In genomic region chr16:3564130-3564888, GRCh38 we compare ENCODE assay signal across 15 cellular contexts. TPM values are rescaled to one million over a fixed set of nuclear protein-coding genes. Genes with fewer than 3 reads are reported as not detected.
DNase-seq lines count a peak whose midpoint lies in the region; ATAC-seq and TF ChIP-seq lines count a peak whose summit lies in the region.
"Had no signal": no experiment of that assay in that cellular context is flagged by ENCODE, and none has a peak within 500 bp of the region (broad histone marks: within the 10 kb centered on the region; RNA-seq: fewer than 3 reads in every experiment).

No MANE protein-coding gene starts in this region.

- 0 out of 2 replicates have a peak, but pooled peaks have one; percentile 13 for TF ChIP-seq EP300 in Ishikawa (IDR thresholded peaks at IDR 0.05; ENCODE audit: borderline replicate concordance)

- H3K27ac ChIP-seq in right cardiac atrium (ENCODE audit: low read length) (no peak overlapping the region), left ventricle myocardium inferior (replicated peaks) (no peak overlapping the region), lower lobe of right lung (no peak overlapping the region), aorta (ENCODE audit: low read depth in 1 of 2, low read length in 2 of 2) (no peak overlapping the region), RWPE1 (no peak overlapping the region)
- H3K27ac ChIP-seq: BLaER1 treated with 17β-estradiol and CSF1 and Interleukin-3, amounts not matched to agents 10 nM and 100 nM had no signal

- H3K4me3 ChIP-seq in right cardiac atrium (ENCODE audit: low read length) (no peak overlapping the region), left ventricle myocardium inferior (no peak overlapping the region), lower lobe of right lung (no peak overlapping the region), aorta (ENCODE audit: low read length in 2 of 2) (no peak overlapping the region)
- H3K4me3 ChIP-seq: BLaER1 treated with 17β-estradiol and CSF1 and Interleukin-3, amounts not matched to agents 10 nM and 100 nM; GM12878; GM23338; HAP-1 had no signal

- intact Hi-C loops in right cardiac atrium (cut with DNase I) (no loop called here), left ventricle myocardium inferior (cut with micrococcal nuclease) (no loop called here), lower lobe of right lung (cut with DNase I) (no loop called here), aorta (cut with DNase I) (no loop called here)

- H3K4me1 ChIP-seq in right cardiac atrium (ENCODE audit: control insufficient read depth, insufficient read depth, low read length) (no peaks in the 10 kb centered on the region), left ventricle myocardium inferior (no peaks in the 10 kb centered on the region), lower lobe of right lung (no peaks in the 10 kb centered on the region), aorta (ENCODE audit: control insufficient read depth in 1 of 2, insufficient read depth in 2 of 2, low read length in 2 of 2) (no peaks in the 10 kb centered on the region)
- H3K4me1 ChIP-seq: HAP-1 had no signal

- H3K9me3 ChIP-seq in right cardiac atrium (ENCODE audit: control insufficient read depth, low read length) (no peaks in the 10 kb centered on the region), left ventricle myocardium inferior (replicated peaks) (no peaks in the 10 kb centered on the region), lower lobe of right lung (no peaks in the 10 kb centered on the region), aorta (ENCODE audit: control insufficient read depth, low read length) (no peaks in the 10 kb centered on the region)
- H3K9me3 ChIP-seq: BLaER1 treated with 17β-estradiol and CSF1 and Interleukin-3, amounts not matched to agents 10 nM and 100 nM; HAP-1 had no signal

- DNase-seq in right cardiac atrium: no peak
- DNase-seq in left ventricle myocardium inferior: no peak
- no peak for DNase-seq in lower lobe of right lung
- DNase-seq in aorta: no peak
- DNase-seq in islet precursor cell: no peak
- DNase-seq in RWPE1 (ENCODE audit: low spot score): no peak
- DNase-seq: 8988T; CD4-positive, CD25-positive, alpha-beta regulatory T cell; DMS79 had no signal

- CTCF ChIA-PET in RWPE1 (lab: Yijun Ruan, JAX): no interaction called here

- TF ChIP-seq RAD21 in Ishikawa (IDR thresholded peaks at IDR 0.05; ENCODE audit: low read depth): no peak

- no peaks in the 10 kb centered on the region for H3K27me3 ChIP-seq in right cardiac atrium (ENCODE audit: control insufficient read depth, insufficient read depth)
- H3K27me3 ChIP-seq in left ventricle myocardium inferior (ENCODE audit: low read depth): no peaks in the 10 kb centered on the region
- no peaks in the 10 kb centered on the region for H3K27me3 ChIP-seq in lower lobe of right lung (ENCODE audit: low read depth)
- H3K27me3 ChIP-seq in aorta (ENCODE audit: control insufficient read depth in 1 of 2, insufficient read depth in 2 of 2, low read length in 1 of 2): no peaks in the 10 kb centered on the region
- H3K27me3 ChIP-seq: BLaER1 treated with 17β-estradiol and CSF1 and Interleukin-3, amounts not matched to agents 10 nM and 100 nM had no signal

- H3K36me3 ChIP-seq in left ventricle myocardium inferior (no peaks in the 10 kb centered on the region), lower lobe of right lung (peaks cover 30% of the 10 kb centered on the region), aorta (ENCODE audit: control insufficient read depth in 1 of 2, insufficient read depth in 2 of 2, low read length in 1 of 2) (no peaks in the 10 kb centered on the region)
- H3K36me3 ChIP-seq: HAP-1 had no signal

- ATAC-seq in right cardiac atrium: peak; percentile 19 to 31
- ATAC-seq in lower lobe of right lung: peak; percentile 9 to 14
- ATAC-seq in aorta (ENCODE audit: low FRiP score): peak; percentile 36
- ATAC-seq: GM12878, GM23338 had no signal

- TF ChIP-seq CTCF in left ventricle myocardium inferior (IDR thresholded peaks at IDR 0.05; ENCODE audit: borderline replicate concordance) (no peak), lower lobe of right lung (IDR thresholded peaks at IDR 0.05) (no peak), RWPE1 (conservative IDR thresholded peaks at IDR 0.05; ENCODE audit: low read depth) (no peak)

- POLR2A ChIA-PET in RWPE1 (lab: Yijun Ruan, JAX; ENCODE audit: low non-redundant PET): no interaction called here

- 96% methylated on average over 43 of the region's 43 CpGs for WGBS in right cardiac atrium
- WGBS in aorta, 2 donors: 95 to 96% methylated on average over 42 to 43 of the region's 43 CpGs

TF ChIP-seq in Ishikawa, 13 proteins besides CTCF, POLR2A, EP300 and RAD21:
- TF ChIP-seq MAX (IDR thresholded peaks at IDR 0.05) (no peak), NFIC (IDR thresholded peaks at IDR 0.05) (peak; percentile 85), TAF1 (IDR thresholded peaks at IDR 0.05; ENCODE audit: low read depth) (no peak), EGR1 (IDR thresholded peaks at IDR 0.05) (peak; percentile 53), YY1 (IDR thresholded peaks at IDR 0.05; ENCODE audit: low read depth) (no peak), CREB1 (IDR thresholded peaks at IDR 0.05; ENCODE audit: low read depth) (no peak), TEAD4 (IDR thresholded peaks at IDR 0.05) (no peak), TCF12 (IDR thresholded peaks at IDR 0.05; ENCODE audit: low read depth) (peak; percentile 80)
- TF ChIP-seq, protein P1, sequence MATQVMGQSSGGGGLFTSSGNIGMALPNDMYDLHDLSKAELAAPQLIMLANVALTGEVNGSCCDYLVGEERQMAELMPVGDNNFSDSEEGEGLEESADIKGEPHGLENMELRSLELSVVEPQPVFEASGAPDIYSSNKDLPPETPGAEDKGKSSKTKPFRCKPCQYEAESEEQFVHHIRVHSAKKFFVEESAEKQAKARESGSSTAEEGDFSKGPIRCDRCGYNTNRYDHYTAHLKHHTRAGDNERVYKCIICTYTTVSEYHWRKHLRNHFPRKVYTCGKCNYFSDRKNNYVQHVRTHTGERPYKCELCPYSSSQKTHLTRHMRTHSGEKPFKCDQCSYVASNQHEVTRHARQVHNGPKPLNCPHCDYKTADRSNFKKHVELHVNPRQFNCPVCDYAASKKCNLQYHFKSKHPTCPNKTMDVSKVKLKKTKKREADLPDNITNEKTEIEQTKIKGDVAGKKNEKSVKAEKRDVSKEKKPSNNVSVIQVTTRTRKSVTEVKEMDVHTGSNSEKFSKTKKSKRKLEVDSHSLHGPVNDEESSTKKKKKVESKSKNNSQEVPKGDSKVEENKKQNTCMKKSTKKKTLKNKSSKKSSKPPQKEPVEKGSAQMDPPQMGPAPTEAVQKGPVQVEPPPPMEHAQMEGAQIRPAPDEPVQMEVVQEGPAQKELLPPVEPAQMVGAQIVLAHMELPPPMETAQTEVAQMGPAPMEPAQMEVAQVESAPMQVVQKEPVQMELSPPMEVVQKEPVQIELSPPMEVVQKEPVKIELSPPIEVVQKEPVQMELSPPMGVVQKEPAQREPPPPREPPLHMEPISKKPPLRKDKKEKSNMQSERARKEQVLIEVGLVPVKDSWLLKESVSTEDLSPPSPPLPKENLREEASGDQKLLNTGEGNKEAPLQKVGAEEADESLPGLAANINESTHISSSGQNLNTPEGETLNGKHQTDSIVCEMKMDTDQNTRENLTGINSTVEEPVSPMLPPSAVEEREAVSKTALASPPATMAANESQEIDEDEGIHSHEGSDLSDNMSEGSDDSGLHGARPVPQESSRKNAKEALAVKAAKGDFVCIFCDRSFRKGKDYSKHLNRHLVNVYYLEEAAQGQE (IDR thresholded peaks at IDR 0.05; ENCODE audit: low read depth): no peak
TF ChIP-seq in Ishikawa: peak in this region for 3.

RNA-seq across cellular contexts. Expression of gene NLRC3, which starts 12.9 kb away (rescaled TPM):
- total RNA-seq in right cardiac atrium: 1 to 10 TPM in 2 of 4 donors, under 1 TPM in 2; 0.85 to 1.3 (median 1.0) TPM
- polyA plus RNA-seq in right cardiac atrium: 0.68 TPM
- total RNA-seq in left ventricle myocardium inferior: 0.93 TPM
- 3.9 TPM for total RNA-seq in lower lobe of right lung
- 1 to 10 TPM in 1 of 2 donors, under 1 TPM in 1; 0.97 to 2.3 TPM for total RNA-seq in aorta
- under 1 TPM in 1 of 2 donors, not detected in 1; 0.38 TPM for polyA plus RNA-seq in aorta
- total RNA-seq: G401 had no signal

RNA-seq across cellular contexts. Expression of gene SLX4, which starts 47.1 kb away (rescaled TPM):
- total RNA-seq in right cardiac atrium (1 to 10 TPM; 1.6 to 2.7 (median 2.2) TPM), left ventricle myocardium inferior (2.5 TPM), lower lobe of right lung (5.7 TPM), aorta (1 to 10 TPM; 4.9 to 5.0 TPM)
- polyA plus RNA-seq in right cardiac atrium (1.9 TPM), aorta (1 to 10 TPM in 1 of 2 donors, under 1 TPM in 1; 0.50 to 4.0 TPM)
